Comparison of ENCODE assay signal across 7 cellular contexts in genomic region chr19:49422407-49423277, GRCh38. TPM values are rescaled to one million over a fixed set of nuclear protein-coding genes. Genes with fewer than 3 reads are reported as not detected.
DNase-seq lines count a peak whose midpoint lies in the region; ATAC-seq and TF ChIP-seq lines count a peak whose summit lies in the region.
"Had no signal": no experiment of that assay in that cellular context is flagged by ENCODE, and none has a peak within 500 bp of the region (broad histone marks: within the 10 kb centered on the region; RNA-seq: fewer than 3 reads in every experiment).

No MANE protein-coding gene starts in this region.

- H3K36me3 ChIP-seq in kidney epithelial cell (ENCODE audit: control insufficient read depth, insufficient read depth, low read length) = no peaks in the 10 kb centered on the region

- DNase-seq in DMS53 (lab: John Stamatoyannopoulos, UW) (peak; percentile 30), DMS53 treated with DMSO at 0.1 percent for 48 hours (lab: John Stamatoyannopoulos, UW; ENCODE audit: unreplicated experiment) (no peak), kidney epithelial cell (ENCODE audit: low read depth) (no peak)
- DNase-seq in activated T-cell treated with anti-CD3 and anti-CD28 coated beads, Interleukin-2, amount 50 U/mL, for 1 hour = peak; percentile 58

- TF ChIP-seq CTCF in kidney epithelial cell (IDR thresholded peaks at IDR 0.05; ENCODE audit: insufficient read depth, low read length, poor library complexity, severe bottlenecking) = peak; percentile 23

- ATAC-seq in HG03039 (IDR thresholded peaks at IDR 0.05; ENCODE audit: unreplicated experiment) (no peak), HG03571 (IDR thresholded peaks at IDR 0.05; ENCODE audit: unreplicated experiment) (no peak)

- peaks cover 85% of the 10 kb centered on the region for H3K27me3 ChIP-seq in kidney epithelial cell (ENCODE audit: control insufficient read depth, insufficient read depth, low read length)

- H3K4me3 ChIP-seq in kidney epithelial cell (ENCODE audit: low read depth, low read length) = no peak overlapping the region

RNA-seq across cellular contexts. Expression of gene PTH2, which starts 0.6 kb away (rescaled TPM):
- total RNA-seq in kidney epithelial cell = not detected in 2 replicates
- total RNA-seq: dermis microvascular lymphatic vessel endothelial cell had no signal

RNA-seq across cellular contexts. Expression of gene GFY, which starts 2.5 kb away (rescaled TPM):
- not detected in 2 replicates for total RNA-seq in kidney epithelial cell
- total RNA-seq: dermis microvascular lymphatic vessel endothelial cell had no signal

RNA-seq across cellular contexts. Expression of gene SLC17A7, which starts 18.7 kb away (rescaled TPM):
- 0.07 TPM in 1 of 2 replicates, not detected in the other for total RNA-seq in kidney epithelial cell

RNA-seq across cellular contexts. Expression of gene PIH1D1, which starts 29.0 kb away (rescaled TPM):
- 101 and 108 TPM in 2 replicates for total RNA-seq in kidney epithelial cell

RNA-seq across cellular contexts. Expression of gene ALDH16A1, which starts 30.4 kb away (rescaled TPM):
- total RNA-seq in kidney epithelial cell = 21.8 and 32.9 TPM in 2 replicates

Comparison
In these comparisons a context has a peak if more than half of its experiments do, and no peak if none do; other contexts are left out.
1. DNase-seq: peak in DMS53 (single experiment) and activated T-cell treated with anti-CD3 and anti-CD28 coated beads, Interleukin-2, amount 50 U/mL, for 1 hour (single experiment); none in DMS53 treated with DMSO at 0.1 percent for 48 hours (single experiment) and kidney epithelial cell (single experiment).